ENCODE assay signal across 5 cellular contexts in the genomic region with DNA sequence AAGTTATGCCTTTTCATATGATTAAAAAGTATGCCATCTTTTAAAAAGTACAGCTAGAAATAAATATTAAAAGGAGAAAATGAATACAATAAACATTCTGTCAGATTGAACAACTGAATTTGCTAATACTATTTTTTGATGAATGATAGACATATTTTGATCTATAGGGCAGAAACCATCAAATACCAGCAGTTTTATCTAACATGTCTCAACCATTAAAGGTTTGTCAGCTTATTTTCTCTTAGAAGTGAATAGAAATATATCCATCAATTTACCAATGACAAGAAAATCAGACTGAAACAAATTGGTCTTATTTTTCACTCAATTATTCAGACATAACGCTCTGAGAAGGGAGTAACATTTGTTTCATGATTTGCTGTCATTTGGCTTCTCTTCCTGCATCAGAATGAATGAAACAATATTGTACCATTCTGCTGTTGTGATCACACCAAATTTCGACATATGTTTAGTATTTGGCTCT.
"Had no signal": no experiment of that assay in that cellular context is flagged by ENCODE, and none has a peak within 500 bp of the region (broad histone marks: within the 10 kb centered on the region; RNA-seq: fewer than 3 reads in every experiment).

No MANE protein-coding gene starts in this region.

- DNase-seq: IMR-90, KBM-7 had no signal

- FAIRE-seq: HepG2, K562 had no signal

- H3K4me3 ChIP-seq: K562 had no signal

- H3K27ac ChIP-seq: HL-60 had no signal
